In the genomic region with DNA sequence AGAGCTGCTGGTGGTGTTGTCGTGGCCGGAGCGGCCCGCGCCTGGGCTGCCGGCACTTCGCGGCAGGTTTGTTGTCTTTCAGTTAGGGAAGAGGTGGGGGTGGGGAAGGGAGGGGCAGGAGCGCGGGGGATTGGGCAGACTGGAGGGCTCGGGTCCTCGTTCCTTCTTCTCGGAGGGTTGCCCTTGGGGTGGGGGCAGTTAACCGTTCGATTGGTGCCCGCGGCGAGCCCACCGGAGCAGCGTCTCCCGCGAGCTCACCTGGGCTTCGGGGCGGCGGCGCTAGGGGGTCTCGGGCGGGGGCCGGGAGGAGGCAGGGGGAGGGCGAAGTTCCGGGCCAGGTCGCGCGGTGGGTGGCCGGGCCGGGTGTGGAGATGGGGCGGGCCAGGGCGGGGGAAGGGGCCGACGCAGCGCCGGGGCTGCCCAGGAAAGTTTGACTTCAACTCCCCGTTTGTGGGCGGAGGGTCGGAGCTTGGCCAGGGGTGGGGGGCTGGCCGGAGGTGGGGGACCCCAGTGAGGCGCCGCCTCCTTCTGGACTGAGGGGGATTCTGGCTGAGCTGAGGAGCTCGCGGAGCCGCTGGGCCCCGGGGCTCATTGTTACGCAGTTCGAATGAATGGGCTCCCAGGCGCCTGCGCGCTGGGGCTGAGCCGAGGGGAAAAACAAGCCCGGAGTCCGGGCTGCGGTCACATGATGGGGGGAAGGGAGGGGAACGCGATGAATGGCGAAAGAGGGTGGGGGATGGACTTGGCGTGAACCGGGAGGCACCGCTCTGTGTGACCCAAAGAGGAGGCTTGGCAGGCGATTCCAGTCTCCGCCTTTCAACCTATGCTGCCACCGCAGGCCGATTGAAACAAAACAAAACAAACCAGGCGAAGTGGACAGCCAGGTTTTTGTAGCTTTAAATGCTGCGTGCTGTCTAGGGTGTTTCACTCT, we compare ENCODE assay signal across 8 cellular contexts. TPM values are rescaled to one million over a fixed set of nuclear protein-coding genes. Genes with fewer than 3 reads are reported as not detected.
DNase-seq lines count a peak whose midpoint lies in the region; ATAC-seq and TF ChIP-seq lines count a peak whose summit lies in the region.

No MANE protein-coding gene starts in this region.

- peak overlapping the region; percentile 98 for H3K4me3 Mint-ChIP-seq in activated naive CD8-positive, alpha-beta T cell treated with anti-CD3 and anti-CD28 coated beads, Interleukin-2, amount 50 U/mL, for 24 hours

- H3K27ac ChIP-seq in ovary: peak overlapping the region; percentile 98 to 99
- peak overlapping the region; percentile 99 for H3K27ac ChIP-seq in thymus (ENCODE audit: low read depth)

- WGBS in ovary, 3 donors: 0 to 2% (median 2%) methylated on average over 54 to 73 of the region's 73 CpGs
- whole genome bisulfite sequencing in thymus: under 1% methylated on average over 73 of the region's 73 CpGs

- no peaks in the 10 kb centered on the region for H3K9me3 Mint-ChIP-seq in activated naive CD8-positive, alpha-beta T cell treated with anti-CD3 and anti-CD28 coated beads, Interleukin-2, amount 50 U/mL, for 24 hours

- H3K9me3 ChIP-seq in ovary: no peaks in the 10 kb centered on the region
- H3K9me3 ChIP-seq in thymus (ENCODE audit: control insufficient read depth): no peaks in the 10 kb centered on the region

- peaks cover 2% of the 10 kb centered on the region for H3K36me3 Mint-ChIP-seq in activated naive CD8-positive, alpha-beta T cell treated with anti-CD3 and anti-CD28 coated beads, Interleukin-2, amount 50 U/mL, for 24 hours (ENCODE audit: low read depth)

- peak; percentile 59 for TF ChIP-seq POLR2A in ovary (IDR thresholded peaks at IDR 0.05)

- ATAC-seq in HG02623 (IDR thresholded peaks at IDR 0.05; ENCODE audit: unreplicated experiment) (peak; percentile 16), Right ventricle myocardium superior (ENCODE audit: poor library complexity) (peak; percentile 85)
- ATAC-seq in activated naive CD8-positive, alpha-beta T cell treated with anti-CD3 and anti-CD28 coated beads, Interleukin-2, amount 50 U/mL, for 24 hours: peak; percentile 41

- H3K4me3 ChIP-seq in ovary (peak overlapping the region; percentile 99), thymus (ENCODE audit: low read length) (peak overlapping the region; percentile 87)

- peak in 1 of 3 donors; percentile 35 for TF ChIP-seq CTCF in ovary (IDR thresholded peaks at IDR 0.05)

- H3K27me3 Mint-ChIP-seq in activated naive CD8-positive, alpha-beta T cell treated with anti-CD3 and anti-CD28 coated beads, Interleukin-2, amount 50 U/mL, for 24 hours: peaks cover 4% of the 10 kb centered on the region

- H3K36me3 ChIP-seq in ovary: no peaks in the 10 kb centered on the region
- H3K36me3 ChIP-seq in thymus (ENCODE audit: control insufficient read depth, insufficient read depth): no peaks in the 10 kb centered on the region

- H3K27ac Mint-ChIP-seq in activated naive CD8-positive, alpha-beta T cell treated with anti-CD3 and anti-CD28 coated beads, Interleukin-2, amount 50 U/mL, for 24 hours: peak overlapping the region; percentile 99

- H3K4me1 ChIP-seq in ovary (ENCODE audit: insufficient read depth): peaks cover 11% of the 10 kb centered on the region
- H3K4me1 ChIP-seq in thymus (ENCODE audit: control insufficient read depth, insufficient read depth, low read length): no peaks in the 10 kb centered on the region

- H3K4me1 Mint-ChIP-seq in activated naive CD8-positive, alpha-beta T cell treated with anti-CD3 and anti-CD28 coated beads, Interleukin-2, amount 50 U/mL, for 24 hours: peaks cover 58% of the 10 kb centered on the region

- peak; percentile 11 for TF ChIP-seq EP300 in ovary (IDR thresholded peaks at IDR 0.05)

- intact Hi-C loops in Right ventricle myocardium superior (cut with DNase I) (no loop called here), ovary (cut with DNase I) (loop anchor here in 1 of 4 donors (5.0 kb wide), 1 partner anchor 1872 kb away; no protein-coding TSS in a partner anchor)

- peak; percentile 84 for DNase-seq in GDM1 (lab: John Stamatoyannopoulos, UW)
- peak; percentile 86 for DNase-seq in NCI-H1436 (lab: John Stamatoyannopoulos, UW)
- peak; percentile 85 to 94 for DNase-seq in SW 1271 (lab: John Stamatoyannopoulos, UW)
- DNase-seq in activated naive CD8-positive, alpha-beta T cell treated with anti-CD3 and anti-CD28 coated beads, Interleukin-2, amount 50 U/mL, for 24 hours: peak; percentile 93
- peak; percentile 98 for DNase-seq in Right ventricle myocardium superior
- DNase-seq in ovary: peak; percentile 96 to 98 (median 98)

- H3K27me3 ChIP-seq in ovary: no peaks in the 10 kb centered on the region
- no peaks in the 10 kb centered on the region for H3K27me3 ChIP-seq in thymus (ENCODE audit: control insufficient read depth, insufficient read depth)

RNA-seq across cellular contexts. Expression of a gene that starts 0.6 kb away (rescaled TPM):
- total RNA-seq in Right ventricle myocardium superior (68.9 TPM), ovary (100 to 1,000 TPM in 2 of 7 donors, 10 to 100 TPM in 5; 31.8 to 121 (median 55.4) TPM)
- polyA plus RNA-seq in ovary (10 to 100 TPM; 77.4 to 86.3 TPM), thymus (56.7 TPM)

Comparison
In these comparisons a context has a peak if more than half of its experiments do, and no peak if none do; other contexts are left out.
1. Peak in every context shown above with its lines: DNase-seq, ATAC-seq, H3K4me3 ChIP-seq and H3K27ac ChIP-seq.
2. ATAC-seq: peak in every context shown above with its lines; median percentile 85 in Right ventricle myocardium superior; 41 in activated naive CD8-positive, alpha-beta T cell treated with anti-CD3 and anti-CD28 coated beads, Interleukin-2, amount 50 U/mL, for 24 hours; 16 in HG02623.